Comparison of ENCODE assay signal across 26 cellular contexts in the genomic region with DNA sequence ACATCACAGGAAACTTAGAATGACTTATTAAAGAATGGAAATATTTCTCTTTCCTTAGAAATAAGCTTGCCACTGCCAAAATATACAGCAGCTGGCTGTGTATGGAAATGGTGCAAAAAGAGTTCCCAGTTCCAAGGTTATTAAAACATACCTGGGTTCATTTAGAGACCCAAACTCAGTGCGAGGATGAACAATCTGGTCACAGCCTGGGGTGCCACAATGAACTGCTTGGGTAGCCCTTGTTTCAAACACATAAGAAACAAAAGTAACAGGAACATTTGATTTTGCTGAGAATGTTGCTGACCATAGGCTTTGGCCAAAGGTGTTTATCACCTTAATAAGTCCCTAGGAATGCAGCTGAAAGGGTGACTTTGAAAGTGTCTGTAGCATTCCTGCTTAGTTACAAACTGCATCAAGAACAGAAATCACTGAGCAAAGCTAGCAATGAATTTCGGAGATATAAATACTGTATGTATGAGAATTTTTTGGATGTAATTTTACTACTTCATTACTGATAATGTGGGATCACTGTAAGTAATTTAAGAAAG.
A peak's percentile ranks its signal among the peaks of the same experiment; 100 is the strongest.
DNase-seq lines count a peak whose midpoint lies in the region; ATAC-seq, FAIRE-seq and TF ChIP-seq lines count a peak whose summit lies in the region.
"Had no signal": no experiment of that assay in that cellular context is flagged by ENCODE, and none has a peak within 500 bp of the region (broad histone marks: within the 10 kb centered on the region; RNA-seq: fewer than 3 reads in every experiment).

No MANE protein-coding gene starts in this region.

- no peak for TF ChIP-seq POLR2A in body of pancreas (IDR thresholded peaks at IDR 0.05)

- no peaks in the 10 kb centered on the region for H3K9me3 ChIP-seq in SJCRH30 (replicated peaks)
- no peaks in the 10 kb centered on the region for H3K9me3 ChIP-seq in body of pancreas
- H3K9me3 ChIP-seq in pancreas = no peaks in the 10 kb centered on the region
- no peaks in the 10 kb centered on the region for H3K9me3 ChIP-seq in subcutaneous abdominal adipose tissue (ENCODE audit: control insufficient read depth in 5 of 5, low read length in 5 of 5)

- no peak for DNase-seq in SJCRH30
- DNase-seq in body of pancreas = no peak
- DNase-seq in pancreas = peak in 1 of 6 donors; percentile 27
- no peak for DNase-seq in DMS153 (lab: John Stamatoyannopoulos, UW)
- DNase-seq in activated naive CD4-positive, alpha-beta T cell treated with anti-CD3 and anti-CD28 coated beads for 36 hours = no peak
- DNase-seq: Caco-2; CD8-positive, alpha-beta T cell; DMS79; EL; GDM1; NCI-H1048; NCI-H1417; NCI-H1694; NCI-H2029 treated with DMSO at 0.1 percent for 48 hours; NCI-H446 treated with DMSO at 0.1 percent for 48 hours; NCI-H526; NCI-H82; NK-92 treated with Interleukin-12 subunit alpha and Interleukin-12 subunit beta, amount 100 ng/mL, for 24 hours; PC-3 had no signal

- TF ChIP-seq CTCF in body of pancreas (IDR thresholded peaks at IDR 0.05) (no peak), pancreas (IDR thresholded peaks at IDR 0.05) (no peak)

- WGBS in body of pancreas, 2 donors = 7 to 15% methylated on average over 2 of the region's 2 CpGs
- WGBS in pancreas, 2 donors = 16 to 33% methylated on average over 2 of the region's 2 CpGs

- H3K27me3 Mint-ChIP-seq in activated naive CD4-positive, alpha-beta T cell treated with anti-CD3 and anti-CD28 coated beads for 36 hours (ENCODE audit: low read depth) = no peaks in the 10 kb centered on the region
- H3K27me3 Mint-ChIP-seq: B cell had no signal

- CTCF ChIA-PET in activated naive CD4-positive, alpha-beta T cell treated with anti-CD3 and anti-CD28 coated beads for 36 hours (lab: Charles Lee) = no interaction called here

- H3K27me3 ChIP-seq in SJCRH30 (no peaks in the 10 kb centered on the region), body of pancreas (no peaks in the 10 kb centered on the region), pancreas (no peaks in the 10 kb centered on the region), subcutaneous abdominal adipose tissue (ENCODE audit: control insufficient read depth in 5 of 5, insufficient read depth in 4 of 5, low read length in 5 of 5) (no peaks in the 10 kb centered on the region)

- no peak for FAIRE-seq in pancreas (lab: Jason Lieb, UNC)
- FAIRE-seq: GM12891, H1 had no signal

- no peak overlapping the region for H3K4me3 Mint-ChIP-seq in activated naive CD4-positive, alpha-beta T cell treated with anti-CD3 and anti-CD28 coated beads for 36 hours
- H3K4me3 Mint-ChIP-seq: B cell; CD8-positive, alpha-beta T cell had no signal

- 0 out of 2 replicates have a peak overlapping the region, but pooled peaks have one; percentile 10 for H3K27ac ChIP-seq in SJCRH30
- peak overlapping the region; percentile 76 to 87 (median 77) for H3K27ac ChIP-seq in body of pancreas
- H3K27ac ChIP-seq in pancreas = peak overlapping the region; percentile 36 to 89 (median 65)
- H3K27ac ChIP-seq in subcutaneous abdominal adipose tissue (ENCODE audit: low read depth, low read length) = peak overlapping the region; percentile 66
- H3K27ac ChIP-seq: C4-2B, KMS-11 had no signal

- no peak overlapping the region for H3K27ac Mint-ChIP-seq in activated naive CD4-positive, alpha-beta T cell treated with anti-CD3 and anti-CD28 coated beads for 36 hours
- H3K27ac Mint-ChIP-seq: B cell; CD8-positive, alpha-beta T cell had no signal

- H3K4me3 ChIP-seq in SJCRH30 (no peak overlapping the region), body of pancreas (no peak overlapping the region), pancreas (peak overlapping the region in 1 of 4 donors; percentile 6), subcutaneous abdominal adipose tissue (ENCODE audit: low read depth in 1 of 5, low read length in 5 of 5) (no peak overlapping the region)

- H3K36me3 ChIP-seq in SJCRH30 = no peaks in the 10 kb centered on the region
- H3K36me3 ChIP-seq in body of pancreas (replicated peaks in 1 of 2; ENCODE audit: insufficient read depth in 1 of 2, low read depth in 2 of 2) = no peaks in the 10 kb centered on the region
- H3K36me3 ChIP-seq in pancreas = no peaks in the 10 kb centered on the region
- no peaks in the 10 kb centered on the region for H3K36me3 ChIP-seq in subcutaneous abdominal adipose tissue (ENCODE audit: control insufficient read depth in 5 of 5, insufficient read depth in 5 of 5, low read length in 5 of 5)

- ATAC-seq in body of pancreas (peak; percentile 22), pancreas (peak; percentile 11 to 38 (median 22)), GM18907 (IDR thresholded peaks at IDR 0.05; ENCODE audit: unreplicated experiment) (no peak)
- ATAC-seq: CD8-positive, alpha-beta T cell; PC-3 had no signal

- peaks cover 12% of the 10 kb centered on the region for H3K4me1 ChIP-seq in SJCRH30
- H3K4me1 ChIP-seq in body of pancreas = peaks cover 32% of the 10 kb centered on the region
- H3K4me1 ChIP-seq in pancreas = peaks cover 0 to 25% (median 9%) of the 10 kb centered on the region in 3 donors
- H3K4me1 ChIP-seq in subcutaneous abdominal adipose tissue (ENCODE audit: control insufficient read depth in 5 of 5, insufficient read depth in 5 of 5, low read length in 5 of 5) = peaks cover 2 to 33% (median 20%) of the 10 kb centered on the region in 5 donors

- H3K36me3 Mint-ChIP-seq in activated naive CD4-positive, alpha-beta T cell treated with anti-CD3 and anti-CD28 coated beads for 36 hours (ENCODE audit: low read depth) = no peaks in the 10 kb centered on the region
- H3K36me3 Mint-ChIP-seq: CD8-positive, alpha-beta T cell had no signal

- H3K9ac ChIP-seq in subcutaneous abdominal adipose tissue (ENCODE audit: low read length in 5 of 5) = no peak overlapping the region
- H3K9ac ChIP-seq: KMS-11 had no signal

- peaks cover 8% of the 10 kb centered on the region for H3K9me3 Mint-ChIP-seq in activated naive CD4-positive, alpha-beta T cell treated with anti-CD3 and anti-CD28 coated beads for 36 hours

- H3K4me1 Mint-ChIP-seq in activated naive CD4-positive, alpha-beta T cell treated with anti-CD3 and anti-CD28 coated beads for 36 hours (ENCODE audit: low read depth) = no peaks in the 10 kb centered on the region
- H3K4me1 Mint-ChIP-seq: B cell had no signal

- intact Hi-C loops in body of pancreas (cut with DNase I) = no loop called here
- intact Hi-C loops in pancreas (cut with DNase I) = no loop called here
- intact Hi-C loops in activated naive CD4-positive, alpha-beta T cell treated with anti-CD3 and anti-CD28 coated beads for 36 hours (cut with micrococcal nuclease) = no loop called here

Comparison
In these comparisons a context has a peak if more than half of its experiments do, and no peak if none do; other contexts are left out.
1. H3K27ac ChIP-seq: peak in every context shown above with its lines; median percentile 77 in body of pancreas; 66 in subcutaneous abdominal adipose tissue; 65 in pancreas; 10 in SJCRH30.